20 cellular contexts compared by ENCODE assay signal in genomic region chr21:45126085-45126687, GRCh38. TPM values are rescaled to one million over a fixed set of nuclear protein-coding genes. Genes with fewer than 3 reads are reported as not detected.
DNase-seq lines count a peak whose midpoint lies in the region; ATAC-seq, FAIRE-seq and TF ChIP-seq lines count a peak whose summit lies in the region.
"Had no signal": no experiment of that assay in that cellular context is flagged by ENCODE, and none has a peak within 500 bp of the region (broad histone marks: within the 10 kb centered on the region; RNA-seq: fewer than 3 reads in every experiment).

No MANE protein-coding gene starts in this region.

- no peaks in the 10 kb centered on the region for H3K27me3 Mint-ChIP-seq in CD4-positive, CD25-positive, alpha-beta regulatory T cell
- H3K27me3 Mint-ChIP-seq in nephron (ENCODE audit: low read depth), result peaks cover 11% of the 10 kb centered on the region
- H3K27me3 Mint-ChIP-seq: memory B cell had no signal

- TF ChIP-seq CTCF in nephron (IDR thresholded peaks at IDR 0.05; ENCODE audit: unreplicated experiment in 3 of 3) (no peak), mucosa of descending colon (IDR thresholded peaks at IDR 0.05) (no peak)

- no peaks in the 10 kb centered on the region for H3K9me3 ChIP-seq in CD4-positive, CD25-positive, alpha-beta regulatory T cell (ENCODE audit: control insufficient read depth in 2 of 2, low read length in 2 of 2)
- H3K9me3 ChIP-seq in SJCRH30 (replicated peaks), result no peaks in the 10 kb centered on the region
- H3K9me3 ChIP-seq in mucosa of descending colon, result no peaks in the 10 kb centered on the region
- H3K9me3 ChIP-seq: neutrophil, uterus had no signal

- no peak for ATAC-seq in CD4-positive, CD25-positive, alpha-beta regulatory T cell (ENCODE audit: low read depth in 2 of 2)
- ATAC-seq in mucosa of descending colon (no peak), GM19023 (IDR thresholded peaks at IDR 0.05; ENCODE audit: unreplicated experiment) (no peak)
- ATAC-seq: sciatic nerve; stimulated activated naive CD8-positive, alpha-beta T cell treated with anti-CD3 and anti-CD28 coated beads, Interleukin-15, Interleukin-2, amounts not matched to agents 100 U/mL and 50 U/mL, for 24 hours had no signal

- no peak for DNase-seq in CD4-positive, CD25-positive, alpha-beta regulatory T cell
- DNase-seq in LHCN-M2 (ENCODE audit: low read depth) (peak; percentile 86), SJCRH30 (peak; percentile 90 to 95), H54 (ENCODE audit: insufficient read length, low spot score) (no peak), mucosa of descending colon (no peak)
- DNase-seq in stimulated activated CD4-positive, alpha-beta T cell treated with anti-CD3 and anti-CD28 coated beads, Interleukin-2, amount 100 ng/mL, for 24 hours, result no peak
- DNase-seq: amniotic stem cell; DND-41; H9; stimulated activated naive CD8-positive, alpha-beta T cell treated with anti-CD3 and anti-CD28 coated beads, Interleukin-15, Interleukin-2, amounts not matched to agents 100 U/mL and 50 U/mL, for 24 hours; T-helper 9 cell; uterus had no signal

- H3K4me3 Mint-ChIP-seq in CD4-positive, CD25-positive, alpha-beta regulatory T cell, result no peak overlapping the region
- peak overlapping the region in 1 of 3 experiments; percentile 11 for H3K4me3 Mint-ChIP-seq in nephron
- H3K4me3 Mint-ChIP-seq: activated T-helper 1 cell treated with anti-CD3 and anti-CD28 coated beads, Interleukin-12 subunit alpha, Interleukin-12 subunit beta, Interleukin-2, Interleukin-4 antibody, amounts not matched to agents 30 ng/mL and 10 ng/mL and 1 ng/mL, durations not matched to agents 14 hours and 24 hours and 36 hours; H9 had no signal

- no peaks in the 10 kb centered on the region for H3K9me3 Mint-ChIP-seq in CD4-positive, CD25-positive, alpha-beta regulatory T cell
- H3K9me3 Mint-ChIP-seq in nephron, result no peaks in the 10 kb centered on the region
- H3K9me3 Mint-ChIP-seq: activated T-helper 1 cell treated with anti-CD3 and anti-CD28 coated beads, Interleukin-12 subunit alpha, Interleukin-12 subunit beta, Interleukin-2, Interleukin-4 antibody, amounts not matched to agents 30 ng/mL and 10 ng/mL and 1 ng/mL, durations not matched to agents 14 hours and 24 hours and 36 hours; H9; memory B cell had no signal

- H3K4me3 ChIP-seq in CD4-positive, CD25-positive, alpha-beta regulatory T cell (ENCODE audit: low read depth, low read length), result no peak overlapping the region
- peak overlapping the region; percentile 1; the same call in 1 of the 2 replicates for H3K4me3 ChIP-seq in SJCRH30
- H3K4me3 ChIP-seq in mucosa of descending colon, result no peak overlapping the region
- H3K4me3 ChIP-seq: uterus had no signal

- peaks cover 9% of the 10 kb centered on the region for H3K36me3 Mint-ChIP-seq in CD4-positive, CD25-positive, alpha-beta regulatory T cell
- H3K36me3 Mint-ChIP-seq in nephron (ENCODE audit: low read depth), result no peaks in the 10 kb centered on the region

- H3K36me3 ChIP-seq in CD4-positive, CD25-positive, alpha-beta regulatory T cell (ENCODE audit: control insufficient read depth, insufficient read depth, low read length), result peaks cover 3% of the 10 kb centered on the region
- H3K36me3 ChIP-seq in SJCRH30 (no peaks in the 10 kb centered on the region), mucosa of descending colon (ENCODE audit: low read depth) (no peaks in the 10 kb centered on the region)
- H3K36me3 ChIP-seq: neutrophil, uterus had no signal

- TF ChIP-seq POLR2A in H54 (IDR thresholded peaks at IDR 0.05; ENCODE audit: low read depth, low read length), result no peak

- peaks cover 21 to 26% (median 24%) of the 10 kb centered on the region in 4 donors for H3K4me1 Mint-ChIP-seq in CD4-positive, CD25-positive, alpha-beta regulatory T cell
- H3K4me1 Mint-ChIP-seq in nephron, result peaks cover 89% of the 10 kb centered on the region

- H3K27ac Mint-ChIP-seq in CD4-positive, CD25-positive, alpha-beta regulatory T cell, result peak overlapping the region in 2 of 3 donors; percentile 9 to 59
- peak overlapping the region; percentile 5 to 52 (median 41) for H3K27ac Mint-ChIP-seq in nephron
- H3K27ac Mint-ChIP-seq: activated T-helper 1 cell treated with anti-CD3 and anti-CD28 coated beads, Interleukin-12 subunit alpha, Interleukin-12 subunit beta, Interleukin-2, Interleukin-4 antibody, amounts not matched to agents 30 ng/mL and 10 ng/mL and 1 ng/mL, durations not matched to agents 14 hours and 24 hours and 36 hours; H9 had no signal

- intact Hi-C loops in mucosa of descending colon (cut with DNase I, micrococcal nuclease), result no loop called here

- H3K4me1 ChIP-seq in CD4-positive, CD25-positive, alpha-beta regulatory T cell (ENCODE audit: control insufficient read depth, insufficient read depth, low read length, poor library complexity, severe bottlenecking), result peaks cover 3% of the 10 kb centered on the region
- H3K4me1 ChIP-seq in SJCRH30 (peaks cover 40% of the 10 kb centered on the region), mucosa of descending colon (ENCODE audit: low read depth) (peaks cover 11% of the 10 kb centered on the region)

- no peak overlapping the region for H3K27ac ChIP-seq in CD4-positive, CD25-positive, alpha-beta regulatory T cell (ENCODE audit: insufficient read depth, low read length, poor library complexity, severe bottlenecking)
- peak overlapping the region; percentile 65 for H3K27ac ChIP-seq in SJCRH30
- H3K27ac ChIP-seq: neutrophil, uterus had no signal

- H3K27me3 ChIP-seq in CD4-positive, CD25-positive, alpha-beta regulatory T cell (ENCODE audit: control insufficient read depth, insufficient read depth, low read length), result no peaks in the 10 kb centered on the region
- H3K27me3 ChIP-seq in SJCRH30, result no peaks in the 10 kb centered on the region
- H3K27me3 ChIP-seq: uterus had no signal

- no peak for FAIRE-seq in H54 (lab: Jason Lieb, UNC)
- FAIRE-seq: colon, frontal cortex had no signal

RNA-seq across cellular contexts. Expression of gene ADARB1, which starts 51.8 kb away (rescaled TPM):
- total RNA-seq in CD4-positive, CD25-positive, alpha-beta regulatory T cell, result 52.9 TPM
- polyA plus RNA-seq in CD4-positive, CD25-positive, alpha-beta regulatory T cell, result 1 to 10 TPM; 2.8 to 7.2 (median 4.7) TPM
- total RNA-seq in LHCN-M2 (2014; rRNA removed) (25.4 and 29.6 TPM in 2 replicates), mucosa of descending colon (10 to 100 TPM in 1 of 3 donors, 1 to 10 TPM in 2; 5.4 to 91.2 (median 8.8) TPM)
- polyA plus RNA-seq in LHCN-M2 (2012), result 63.3 TPM
- total RNA-seq in SJCRH30 (2014; rRNA removed; shearing (Covaris generic)), result 7.8 and 8.4 TPM in 2 replicates

Comparison
In these comparisons a context has a peak if more than half of its experiments do, and no peak if none do; other contexts are left out.
1. DNase-seq: peak in LHCN-M2 (single experiment) and SJCRH30 (2 of 2); none in CD4-positive, CD25-positive, alpha-beta regulatory T cell (0 of 3), H54 (single experiment), mucosa of descending colon (0 of 3) and stimulated activated CD4-positive, alpha-beta T cell treated with anti-CD3 and anti-CD28 coated beads, Interleukin-2, amount 100 ng/mL, for 24 hours (0 of 2).